Comparison of ENCODE assay signal across 9 cellular contexts in the genomic region with DNA sequence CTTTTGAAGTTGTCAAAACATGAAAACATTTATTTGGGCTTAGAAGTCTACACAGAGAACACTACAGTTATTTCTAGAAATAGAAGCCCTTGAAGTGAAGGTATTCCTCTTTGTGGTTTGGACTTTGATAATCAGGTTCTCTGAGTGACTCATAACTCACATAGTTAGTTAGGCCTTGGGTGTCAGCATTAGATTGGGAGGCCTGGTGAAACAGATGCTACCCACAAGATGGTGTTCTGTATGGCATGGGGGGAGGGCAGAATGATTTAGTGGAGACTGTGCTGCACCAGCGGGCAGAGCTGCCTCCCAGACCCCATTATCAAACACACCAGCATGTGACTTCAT.
A peak's percentile ranks its signal among the peaks of the same experiment; 100 is the strongest.
DNase-seq lines count a peak whose midpoint lies in the region; ATAC-seq, FAIRE-seq and TF ChIP-seq lines count a peak whose summit lies in the region.
"Had no signal": no experiment of that assay in that cellular context is flagged by ENCODE, and none has a peak within 500 bp of the region (broad histone marks: within the 10 kb centered on the region; RNA-seq: fewer than 3 reads in every experiment).

No MANE protein-coding gene starts in this region.

- in situ Hi-C loops in GM13976 (cut with MboI; ENCODE audit: low sequenced_read_pairs, unreplicated experiment) = no loop called here

- no peaks in the 10 kb centered on the region for H3K36me3 ChIP-seq in bronchial epithelial cell (ENCODE audit: control insufficient read depth, insufficient read depth, low read length)
- H3K36me3 ChIP-seq in H7 (replicated peaks; ENCODE audit: control insufficient read depth, insufficient read depth, low read length) = no peaks in the 10 kb centered on the region

- TF ChIP-seq CTCF in GM13976 (IDR thresholded peaks at IDR 0.05; ENCODE audit: borderline replicate concordance, control extremely low read depth, extremely low read depth, insufficient read depth, missing control alignments) (no peak), bronchial epithelial cell (IDR thresholded peaks at IDR 0.05; ENCODE audit: insufficient read depth, low read length, severe bottlenecking) (no peak)

- H3K27me3 ChIP-seq in bronchial epithelial cell (ENCODE audit: control insufficient read depth, insufficient read depth, low read length) (no peaks in the 10 kb centered on the region), H7 (ENCODE audit: control insufficient read depth, insufficient read depth, low read length) (no peaks in the 10 kb centered on the region)

- ATAC-seq in GM19467 (IDR thresholded peaks at IDR 0.05; ENCODE audit: unreplicated experiment) (peak; percentile 73), HG03354 (IDR thresholded peaks at IDR 0.05; ENCODE audit: poor library complexity, severe bottlenecking, unreplicated experiment) (peak; percentile 92)

- H3K4me3 ChIP-seq in bronchial epithelial cell (ENCODE audit: low read depth, low read length) (no peak overlapping the region), H7 (ENCODE audit: insufficient read depth, low read depth, low read length) (no peak overlapping the region)

- DNase-seq in GM13976 (ENCODE audit: low spot score) = peak; percentile 73
- DNase-seq in bronchial epithelial cell (ENCODE audit: low read depth) = peak; percentile 55
- no peak for DNase-seq in stimulated activated CD4-positive, alpha-beta T cell treated with anti-CD3 and anti-CD28 coated beads, Interleukin-4, amount 100 ng/mL, for 1 hour
- DNase-seq in NCI-H2227 (lab: John Stamatoyannopoulos, UW; ENCODE audit: unreplicated experiment) = no peak
- DNase-seq in stimulated activated CD8-positive, alpha-beta memory T cell treated with anti-CD3 and anti-CD28 coated beads, Interleukin-4, amount 100 ng/mL, for 48 hours = no peak
- no peak for DNase-seq in H7

- FAIRE-seq in bronchial epithelial cell (lab: Jason Lieb, UNC) = no peak
- FAIRE-seq: colon had no signal

Comparison
In these comparisons a context has a peak if more than half of its experiments do, and no peak if none do; other contexts are left out.
1. DNase-seq: peak in GM13976 (single experiment) and bronchial epithelial cell (single experiment); none in stimulated activated CD4-positive, alpha-beta T cell treated with anti-CD3 and anti-CD28 coated beads, Interleukin-4, amount 100 ng/mL, for 1 hour (single experiment), NCI-H2227 (single experiment), stimulated activated CD8-positive, alpha-beta memory T cell treated with anti-CD3 and anti-CD28 coated beads, Interleukin-4, amount 100 ng/mL, for 48 hours (single experiment) and H7 (single experiment).